Comparison of ENCODE assay signal across 1 cellular context in the genomic region with DNA sequence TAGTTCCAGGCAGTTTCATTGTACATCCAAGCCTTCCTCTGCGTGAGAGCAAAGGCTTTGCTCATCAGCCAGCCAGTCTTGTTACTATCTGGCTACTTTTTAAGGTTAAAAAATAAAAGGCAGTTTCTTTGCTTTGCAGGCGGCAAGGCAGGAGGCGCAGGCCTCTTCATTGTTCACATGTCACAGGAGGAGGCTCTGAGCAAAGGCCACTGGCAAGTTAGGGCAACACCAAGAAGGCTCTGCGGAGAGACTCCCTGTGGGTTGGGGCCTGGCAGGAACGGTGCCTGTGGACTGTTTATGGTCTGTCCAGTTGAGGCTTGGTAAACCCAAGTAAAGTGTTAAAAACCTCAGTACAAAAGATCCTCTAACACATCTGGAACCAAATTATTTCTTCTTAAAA.
TF ChIP-seq lines count a peak whose summit lies in the region.

No MANE protein-coding gene starts in this region.

TF ChIP-seq in GM23338, 12 proteins besides CTCF, POLR2A, EP300 and RAD21:
- TF ChIP-seq, protein P1, sequence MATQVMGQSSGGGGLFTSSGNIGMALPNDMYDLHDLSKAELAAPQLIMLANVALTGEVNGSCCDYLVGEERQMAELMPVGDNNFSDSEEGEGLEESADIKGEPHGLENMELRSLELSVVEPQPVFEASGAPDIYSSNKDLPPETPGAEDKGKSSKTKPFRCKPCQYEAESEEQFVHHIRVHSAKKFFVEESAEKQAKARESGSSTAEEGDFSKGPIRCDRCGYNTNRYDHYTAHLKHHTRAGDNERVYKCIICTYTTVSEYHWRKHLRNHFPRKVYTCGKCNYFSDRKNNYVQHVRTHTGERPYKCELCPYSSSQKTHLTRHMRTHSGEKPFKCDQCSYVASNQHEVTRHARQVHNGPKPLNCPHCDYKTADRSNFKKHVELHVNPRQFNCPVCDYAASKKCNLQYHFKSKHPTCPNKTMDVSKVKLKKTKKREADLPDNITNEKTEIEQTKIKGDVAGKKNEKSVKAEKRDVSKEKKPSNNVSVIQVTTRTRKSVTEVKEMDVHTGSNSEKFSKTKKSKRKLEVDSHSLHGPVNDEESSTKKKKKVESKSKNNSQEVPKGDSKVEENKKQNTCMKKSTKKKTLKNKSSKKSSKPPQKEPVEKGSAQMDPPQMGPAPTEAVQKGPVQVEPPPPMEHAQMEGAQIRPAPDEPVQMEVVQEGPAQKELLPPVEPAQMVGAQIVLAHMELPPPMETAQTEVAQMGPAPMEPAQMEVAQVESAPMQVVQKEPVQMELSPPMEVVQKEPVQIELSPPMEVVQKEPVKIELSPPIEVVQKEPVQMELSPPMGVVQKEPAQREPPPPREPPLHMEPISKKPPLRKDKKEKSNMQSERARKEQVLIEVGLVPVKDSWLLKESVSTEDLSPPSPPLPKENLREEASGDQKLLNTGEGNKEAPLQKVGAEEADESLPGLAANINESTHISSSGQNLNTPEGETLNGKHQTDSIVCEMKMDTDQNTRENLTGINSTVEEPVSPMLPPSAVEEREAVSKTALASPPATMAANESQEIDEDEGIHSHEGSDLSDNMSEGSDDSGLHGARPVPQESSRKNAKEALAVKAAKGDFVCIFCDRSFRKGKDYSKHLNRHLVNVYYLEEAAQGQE (IDR thresholded peaks at IDR 0.05; ENCODE audit: unreplicated experiment): no peak
- no peak for TF ChIP-seq STAT1 (IDR thresholded peaks at IDR 0.05; ENCODE audit: unreplicated experiment)
- TF ChIP-seq EZH2phosphoT487 (IDR thresholded peaks at IDR 0.05; ENCODE audit: unreplicated experiment): no peak
- TF ChIP-seq EZH2 (IDR thresholded peaks at IDR 0.05; ENCODE audit: low read depth, unreplicated experiment): no peak
- TF ChIP-seq CREB1 (CRISPR knock-in tag; IDR thresholded peaks at IDR 0.05; ENCODE audit: low read depth): no peak
- TF ChIP-seq, protein P2, sequence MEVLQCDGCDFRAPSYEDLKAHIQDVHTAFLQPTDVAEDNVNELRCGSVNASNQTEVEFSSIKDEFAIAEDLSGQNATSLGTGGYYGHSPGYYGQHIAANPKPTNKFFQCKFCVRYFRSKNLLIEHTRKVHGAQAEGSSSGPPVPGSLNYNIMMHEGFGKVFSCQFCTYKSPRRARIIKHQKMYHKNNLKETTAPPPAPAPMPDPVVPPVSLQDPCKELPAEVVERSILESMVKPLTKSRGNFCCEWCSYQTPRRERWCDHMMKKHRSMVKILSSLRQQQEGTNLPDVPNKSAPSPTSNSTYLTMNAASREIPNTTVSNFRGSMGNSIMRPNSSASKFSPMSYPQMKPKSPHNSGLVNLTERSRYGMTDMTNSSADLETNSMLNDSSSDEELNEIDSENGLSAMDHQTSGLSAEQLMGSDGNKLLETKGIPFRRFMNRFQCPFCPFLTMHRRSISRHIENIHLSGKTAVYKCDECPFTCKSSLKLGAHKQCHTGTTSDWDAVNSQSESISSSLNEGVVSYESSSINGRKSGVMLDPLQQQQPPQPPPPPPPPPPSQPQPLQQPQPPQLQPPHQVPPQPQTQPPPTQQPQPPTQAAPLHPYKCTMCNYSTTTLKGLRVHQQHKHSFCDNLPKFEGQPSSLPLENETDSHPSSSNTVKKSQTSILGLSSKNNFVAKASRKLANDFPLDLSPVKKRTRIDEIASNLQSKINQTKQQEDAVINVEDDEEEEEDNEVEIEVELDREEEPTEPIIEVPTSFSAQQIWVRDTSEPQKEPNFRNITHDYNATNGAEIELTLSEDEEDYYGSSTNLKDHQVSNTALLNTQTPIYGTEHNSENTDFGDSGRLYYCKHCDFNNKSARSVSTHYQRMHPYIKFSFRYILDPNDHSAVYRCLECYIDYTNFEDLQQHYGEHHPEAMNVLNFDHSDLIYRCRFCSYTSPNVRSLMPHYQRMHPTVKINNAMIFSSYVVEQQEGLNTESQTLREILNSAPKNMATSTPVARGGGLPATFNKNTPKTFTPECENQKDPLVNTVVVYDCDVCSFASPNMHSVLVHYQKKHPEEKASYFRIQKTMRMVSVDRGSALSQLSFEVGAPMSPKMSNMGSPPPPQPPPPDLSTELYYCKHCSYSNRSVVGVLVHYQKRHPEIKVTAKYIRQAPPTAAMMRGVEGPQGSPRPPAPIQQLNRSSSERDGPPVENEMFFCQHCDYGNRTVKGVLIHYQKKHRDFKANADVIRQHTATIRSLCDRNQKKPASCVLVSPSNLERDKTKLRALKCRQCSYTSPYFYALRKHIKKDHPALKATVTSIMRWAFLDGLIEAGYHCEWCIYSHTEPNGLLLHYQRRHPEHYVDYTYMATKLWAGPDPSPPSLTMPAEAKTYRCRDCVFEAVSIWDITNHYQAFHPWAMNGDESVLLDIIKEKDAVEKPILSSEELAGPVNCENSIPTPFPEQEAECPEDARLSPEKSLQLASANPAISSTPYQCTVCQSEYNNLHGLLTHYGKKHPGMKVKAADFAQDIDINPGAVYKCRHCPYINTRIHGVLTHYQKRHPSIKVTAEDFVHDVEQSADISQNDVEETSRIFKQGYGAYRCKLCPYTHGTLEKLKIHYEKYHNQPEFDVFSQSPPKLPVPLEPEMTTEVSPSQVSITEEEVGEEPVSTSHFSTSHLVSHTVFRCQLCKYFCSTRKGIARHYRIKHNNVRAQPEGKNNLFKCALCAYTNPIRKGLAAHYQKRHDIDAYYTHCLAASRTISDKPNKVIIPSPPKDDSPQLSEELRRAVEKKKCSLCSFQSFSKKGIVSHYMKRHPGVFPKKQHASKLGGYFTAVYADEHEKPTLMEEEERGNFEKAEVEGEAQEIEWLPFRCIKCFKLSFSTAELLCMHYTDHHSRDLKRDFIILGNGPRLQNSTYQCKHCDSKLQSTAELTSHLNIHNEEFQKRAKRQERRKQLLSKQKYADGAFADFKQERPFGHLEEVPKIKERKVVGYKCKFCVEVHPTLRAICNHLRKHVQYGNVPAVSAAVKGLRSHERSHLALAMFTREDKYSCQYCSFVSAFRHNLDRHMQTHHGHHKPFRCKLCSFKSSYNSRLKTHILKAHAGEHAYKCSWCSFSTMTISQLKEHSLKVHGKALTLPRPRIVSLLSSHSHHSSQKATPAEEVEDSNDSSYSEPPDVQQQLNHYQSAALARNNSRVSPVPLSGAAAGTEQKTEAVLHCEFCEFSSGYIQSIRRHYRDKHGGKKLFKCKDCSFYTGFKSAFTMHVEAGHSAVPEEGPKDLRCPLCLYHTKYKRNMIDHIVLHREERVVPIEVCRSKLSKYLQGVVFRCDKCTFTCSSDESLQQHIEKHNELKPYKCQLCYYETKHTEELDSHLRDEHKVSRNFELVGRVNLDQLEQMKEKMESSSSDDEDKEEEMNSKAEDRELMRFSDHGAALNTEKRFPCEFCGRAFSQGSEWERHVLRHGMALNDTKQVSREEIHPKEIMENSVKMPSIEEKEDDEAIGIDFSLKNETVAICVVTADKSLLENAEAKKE (CRISPR knock-in tag; IDR thresholded peaks at IDR 0.05): no peak
- TF ChIP-seq ZNF114 (CRISPR knock-in tag; IDR thresholded peaks at IDR 0.05): no peak
- TF ChIP-seq POLR2AphosphoS5 (IDR thresholded peaks at IDR 0.05; ENCODE audit: low read depth): no peak
- TF ChIP-seq JUNB (IDR thresholded peaks at IDR 0.05; ENCODE audit: unreplicated experiment): no peak
- no peak for TF ChIP-seq NANOG (IDR thresholded peaks at IDR 0.05; ENCODE audit: borderline replicate concordance)
- TF ChIP-seq ZNF331 (CRISPR knock-in tag; IDR thresholded peaks at IDR 0.05; ENCODE audit: low read depth): no peak
